Comparison of ENCODE assay signal across 8 cellular contexts in genomic region chr2:226985227-226985946, GRCh38.
DNase-seq lines count a peak whose midpoint lies in the region; ATAC-seq and TF ChIP-seq lines count a peak whose summit lies in the region.

No MANE protein-coding gene starts in this region.

- peak overlapping the region; percentile 20; the same call in 1 of the 2 replicates for H3K4me3 ChIP-seq in BE2C (ENCODE audit: low read depth, low read length)
- peak overlapping the region; percentile 52 for H3K4me3 ChIP-seq in adipocyte (ENCODE audit: low read length)

- TF ChIP-seq CTCF in BE2C (IDR thresholded peaks at IDR 0.05; ENCODE audit: low read depth, low read length), result peak; percentile 79

- intact Hi-C loops in left cardiac atrium (cut with DNase I), result loop anchor here in 1 of 2 donors (2.0 kb wide), 3 partner anchors 183 to 1315 kb away; no protein-coding TSS in a partner anchor

- H3K27me3 ChIP-seq in BE2C (no peaks in the 10 kb centered on the region), adipocyte (replicated peaks; ENCODE audit: control insufficient read depth, insufficient read depth, low read length) (no peaks in the 10 kb centered on the region)

- peak overlapping the region; percentile 66 for H3K9ac ChIP-seq in adipocyte (ENCODE audit: low read length)

- H3K4me1 ChIP-seq in BE2C, result peaks cover 6% of the 10 kb centered on the region
- peaks cover 23% of the 10 kb centered on the region for H3K4me1 ChIP-seq in adipocyte (ENCODE audit: control insufficient read depth, insufficient read depth, low read length)

- H3K36me3 ChIP-seq in BE2C (no peaks in the 10 kb centered on the region), adipocyte (ENCODE audit: control insufficient read depth, insufficient read depth, low read length, severe bottlenecking) (no peaks in the 10 kb centered on the region)

- no peaks in the 10 kb centered on the region for H3K9me3 ChIP-seq in BE2C
- H3K9me3 ChIP-seq in adipocyte (ENCODE audit: control insufficient read depth, low read length), result no peaks in the 10 kb centered on the region

- ATAC-seq in GM18511 (IDR thresholded peaks at IDR 0.05; ENCODE audit: unreplicated experiment) (peak; percentile 43), HG03025 (IDR thresholded peaks at IDR 0.05; ENCODE audit: low FRiP score, unreplicated experiment) (peak; percentile 24), left cardiac atrium (peak; percentile 65 to 84), HG03521 (IDR thresholded peaks at IDR 0.05; ENCODE audit: unreplicated experiment) (no peak)

- DNase-seq in BE2C (peak; percentile 44), NCI-H2227 (lab: John Stamatoyannopoulos, UW; ENCODE audit: unreplicated experiment) (peak; percentile 82), adipocyte (ENCODE audit: low read depth) (peak; percentile 90), left cardiac atrium (no peak), renal cortical epithelial cell (ENCODE audit: low read depth) (peak; percentile 75)
